Comparison of ENCODE assay signal across 18 cellular contexts in genomic region chr4:178140326-178140915, GRCh38.
DNase-seq lines count a peak whose midpoint lies in the region; ATAC-seq and TF ChIP-seq lines count a peak whose summit lies in the region.
"Had no signal": no experiment of that assay in that cellular context is flagged by ENCODE, and none has a peak within 500 bp of the region (broad histone marks: within the 10 kb centered on the region; RNA-seq: fewer than 3 reads in every experiment).

No MANE protein-coding gene starts in this region.

- H3K14ac ChIP-seq in mesenchymal stem cell (ENCODE audit: low read length in 2 of 2) (no peak overlapping the region), neuronal stem cell (ENCODE audit: low read length) (no peak overlapping the region)

- H3K23ac ChIP-seq in mesenchymal stem cell (ENCODE audit: low read length in 2 of 2) (no peak overlapping the region), neuronal stem cell (ENCODE audit: low read depth, low read length, poor library complexity) (no peak overlapping the region)

- no peak overlapping the region for H2AFZ ChIP-seq in mesenchymal stem cell (ENCODE audit: low read depth, low read length)
- H2AFZ ChIP-seq in neuronal stem cell (ENCODE audit: low read length), result no peak overlapping the region

- H2BK15ac ChIP-seq in mesenchymal stem cell (ENCODE audit: low read depth, poor library complexity, severe bottlenecking) (peak overlapping the region; percentile 8), neuronal stem cell (ENCODE audit: low read length) (no peak overlapping the region)

- H3K36me3 ChIP-seq in mesenchymal stem cell (ENCODE audit: control insufficient read depth in 1 of 2, insufficient read depth in 2 of 2, low read depth in 1 of 2, low read length in 2 of 2), result no peaks in the 10 kb centered on the region
- H3K36me3 ChIP-seq in neuronal stem cell (replicated peaks in 1 of 2; ENCODE audit: control insufficient read depth in 2 of 2, insufficient read depth in 2 of 2, low read length in 2 of 2), result no peaks in the 10 kb centered on the region
- no peaks in the 10 kb centered on the region for H3K36me3 ChIP-seq in upper lobe of right lung
- H3K36me3 ChIP-seq in MG63, result no peaks in the 10 kb centered on the region
- H3K36me3 ChIP-seq in SJCRH30, result no peaks in the 10 kb centered on the region
- H3K36me3 ChIP-seq: BLaER1 treated with 17β-estradiol and CSF1 and Interleukin-3, amounts not matched to agents 10 nM and 100 nM had no signal

- H3K79me1 ChIP-seq in mesenchymal stem cell (replicated peaks; ENCODE audit: low read length, poor library complexity, severe bottlenecking) (no peaks in the 10 kb centered on the region), neuronal stem cell (ENCODE audit: low read depth, low read length) (no peaks in the 10 kb centered on the region)

- TF ChIP-seq CTCF in upper lobe of right lung (IDR thresholded peaks at IDR 0.05), result no peak

- 92% methylated on average over 11 of the region's 11 CpGs for WGBS in mesenchymal stem cell
- WGBS in neuronal stem cell (ENCODE audit: extremely low coverage in 2 of 2, insufficient read length in 2 of 2, insufficient replicate concordance in 1 of 2), 2 donors, result no CpG with 5 or more reads among the region's 11 CpGs

- H2BK5ac ChIP-seq in mesenchymal stem cell (ENCODE audit: low read depth, low read length, poor library complexity, severe bottlenecking) (no peak overlapping the region), neuronal stem cell (ENCODE audit: low read length) (no peak overlapping the region)

- no peak overlapping the region for H4K91ac ChIP-seq in mesenchymal stem cell (ENCODE audit: low read length)
- H4K91ac ChIP-seq in neuronal stem cell (ENCODE audit: low read depth, low read length, poor library complexity), result no peak overlapping the region

- H3K27ac ChIP-seq in mesenchymal stem cell (ENCODE audit: low read length, poor library complexity, severe bottlenecking) (no peak overlapping the region), neuronal stem cell (replicated peaks; ENCODE audit: low read length) (no peak overlapping the region), upper lobe of right lung (no peak overlapping the region), SJCRH30 (no peak overlapping the region)
- H3K27ac ChIP-seq: BLaER1 treated with 17β-estradiol and CSF1 and Interleukin-3, amounts not matched to agents 10 nM and 100 nM; C4-2B had no signal

- H2AK5ac ChIP-seq in mesenchymal stem cell (ENCODE audit: low read length, severe bottlenecking) (no peak overlapping the region), neuronal stem cell (ENCODE audit: low read depth, low read length) (no peak overlapping the region)

- no peak overlapping the region for H3K9ac ChIP-seq in mesenchymal stem cell (ENCODE audit: low read length)
- H3K9ac ChIP-seq in neuronal stem cell (ENCODE audit: low read depth, low read length, poor library complexity), result peak overlapping the region; percentile 53
- H3K9ac ChIP-seq: BLaER1 treated with 17β-estradiol and CSF1 and Interleukin-3, amounts not matched to agents 10 nM and 100 nM had no signal

- H3K4ac ChIP-seq in mesenchymal stem cell (ENCODE audit: low read depth in 1 of 2, low read length in 2 of 2) (no peak overlapping the region), neuronal stem cell (ENCODE audit: low read length) (no peak overlapping the region)

- H3K9me3 ChIP-seq in mesenchymal stem cell (ENCODE audit: control insufficient read depth, low read length) (peaks cover 13% of the 10 kb centered on the region), neuronal stem cell (replicated peaks in 1 of 2; ENCODE audit: control insufficient read depth in 2 of 2, insufficient read depth in 1 of 2, low read depth in 1 of 2, low read length in 2 of 2) (peaks cover 0 to 2% of the 10 kb centered on the region in 2 donors), upper lobe of right lung (no peaks in the 10 kb centered on the region), MG63 (no peaks in the 10 kb centered on the region), SJCRH30 (replicated peaks) (no peaks in the 10 kb centered on the region)
- H3K9me3 ChIP-seq: Caco-2 had no signal

- H4K8ac ChIP-seq in mesenchymal stem cell (ENCODE audit: low read length) (no peak overlapping the region), neuronal stem cell (ENCODE audit: low read depth, low read length) (no peak overlapping the region)

- no peaks in the 10 kb centered on the region for H3K4me1 ChIP-seq in mesenchymal stem cell (ENCODE audit: control insufficient read depth, insufficient read depth, low read depth, low read length)
- H3K4me1 ChIP-seq in neuronal stem cell (ENCODE audit: control insufficient read depth in 2 of 2, insufficient read depth in 1 of 2, low read depth in 1 of 2, low read length in 2 of 2), result no peaks in the 10 kb centered on the region
- H3K4me1 ChIP-seq in upper lobe of right lung, result no peaks in the 10 kb centered on the region
- H3K4me1 ChIP-seq in SJCRH30, result no peaks in the 10 kb centered on the region
- H3K4me1 ChIP-seq: BLaER1 treated with 17β-estradiol and CSF1 and Interleukin-3, amounts not matched to agents 10 nM and 100 nM; Caco-2 had no signal

- no peak overlapping the region for H2BK120ac ChIP-seq in mesenchymal stem cell (ENCODE audit: low read depth, low read length)
- H2BK120ac ChIP-seq in neuronal stem cell (ENCODE audit: low read depth, low read length), result no peak overlapping the region

- H3K4me3 ChIP-seq in mesenchymal stem cell (ENCODE audit: insufficient read depth in 1 of 2, low read depth in 1 of 2, low read length in 2 of 2), result no peak overlapping the region
- H3K4me3 ChIP-seq in neuronal stem cell (ENCODE audit: low read length in 2 of 2), result no peak overlapping the region
- no peak overlapping the region for H3K4me3 ChIP-seq in upper lobe of right lung
- no peak overlapping the region for H3K4me3 ChIP-seq in MG63
- no peak overlapping the region for H3K4me3 ChIP-seq in SJCRH30
- H3K4me3 ChIP-seq: BLaER1 treated with 17β-estradiol and CSF1 and Interleukin-3, amounts not matched to agents 10 nM and 100 nM had no signal

- no peak overlapping the region for H2BK12ac ChIP-seq in mesenchymal stem cell (ENCODE audit: low read length in 2 of 2)
- no peak overlapping the region for H2BK12ac ChIP-seq in neuronal stem cell (ENCODE audit: low read length)

- DNase-seq in cardiac septum (ENCODE audit: low spot score) (peak; percentile 70), left ventricle myocardium superior (no peak), mesenchymal stem cell (no peak), neuronal stem cell (ENCODE audit: low spot score) (no peak), upper lobe of right lung (peak; percentile 44), nucleus accumbens (lab: John Stamatoyannopoulos, UW) (no peak), MG63 (no peak), SJCRH30 (no peak)
- DNase-seq: 8988T; ACHN; Caco-2; Calu3; CD4-positive, alpha-beta T cell; CD8-positive, alpha-beta T cell; DMS79 treated with DMSO at 0.1 percent for 48 hours; GF-D8 had no signal

- no peaks in the 10 kb centered on the region for H3K27me3 ChIP-seq in mesenchymal stem cell (ENCODE audit: control insufficient read depth in 1 of 2, insufficient read depth in 1 of 2, low read length in 2 of 2)
- no peaks in the 10 kb centered on the region for H3K27me3 ChIP-seq in neuronal stem cell (ENCODE audit: control insufficient read depth in 3 of 3, insufficient read depth in 3 of 3, low read depth in 1 of 3, low read length in 3 of 3)
- no peaks in the 10 kb centered on the region for H3K27me3 ChIP-seq in upper lobe of right lung
- no peaks in the 10 kb centered on the region for H3K27me3 ChIP-seq in MG63
- no peaks in the 10 kb centered on the region for H3K27me3 ChIP-seq in SJCRH30
- H3K27me3 ChIP-seq: BLaER1 treated with 17β-estradiol and CSF1 and Interleukin-3, amounts not matched to agents 10 nM and 100 nM had no signal

- intact Hi-C loops in cardiac septum (cut with DNase I), result no loop called here
- intact Hi-C loops in left ventricle myocardium superior (cut with micrococcal nuclease), result no loop called here
- intact Hi-C loops in upper lobe of right lung (cut with DNase I), result no loop called here

- H3K18ac ChIP-seq in mesenchymal stem cell (ENCODE audit: low read depth in 1 of 2, low read length in 2 of 2) (no peak overlapping the region), neuronal stem cell (ENCODE audit: low read length) (peak overlapping the region; percentile 28)

- no peak overlapping the region for H3K4me2 ChIP-seq in mesenchymal stem cell (ENCODE audit: low read length, poor library complexity, severe bottlenecking)
- H3K4me2 ChIP-seq in neuronal stem cell (ENCODE audit: insufficient read depth, low read length, poor library complexity, severe bottlenecking), result no peak overlapping the region
- H3K4me2 ChIP-seq: BLaER1 treated with 17β-estradiol and CSF1 and Interleukin-3, amounts not matched to agents 10 nM and 100 nM had no signal

- ATAC-seq in left ventricle myocardium superior (no peak), upper lobe of right lung (no peak)
- ATAC-seq: CD8-positive, alpha-beta T cell had no signal

Comparison
In these comparisons a context has a peak if more than half of its experiments do, and no peak if none do; other contexts are left out.
1. DNase-seq: peak in cardiac septum (single experiment) and upper lobe of right lung (single experiment); none in left ventricle myocardium superior (single experiment), mesenchymal stem cell (single experiment), neuronal stem cell (single experiment), nucleus accumbens (0 of 56), MG63 (single experiment) and SJCRH30 (0 of 2).